24 cellular contexts compared by ENCODE assay signal in the genomic region with DNA sequence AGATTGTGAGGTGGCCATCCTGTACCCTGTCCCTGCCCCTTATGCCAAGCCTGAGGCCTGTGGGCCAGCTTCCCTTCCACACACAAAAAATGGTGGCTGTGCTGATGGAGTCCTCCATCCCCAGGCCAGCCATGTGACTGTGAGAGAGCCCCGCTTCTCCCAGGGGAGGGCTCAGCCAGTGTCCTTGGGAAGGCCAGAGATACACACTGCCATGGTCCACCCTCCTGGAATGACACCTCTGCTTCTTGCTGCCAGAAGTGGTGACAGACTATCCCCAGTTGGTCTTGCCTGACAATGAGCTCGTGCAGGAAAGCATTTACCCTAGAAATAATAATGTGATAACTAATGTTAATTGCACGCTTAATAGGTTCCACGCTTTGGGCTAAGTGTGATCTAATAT. TPM values are rescaled to one million over a fixed set of nuclear protein-coding genes. Genes with fewer than 3 reads are reported as not detected.
DNase-seq lines count a peak whose midpoint lies in the region; ATAC-seq and TF ChIP-seq lines count a peak whose summit lies in the region.
"Had no signal": no experiment of that assay in that cellular context is flagged by ENCODE, and none has a peak within 500 bp of the region (broad histone marks: within the 10 kb centered on the region; RNA-seq: fewer than 3 reads in every experiment).

No MANE protein-coding gene starts in this region.

- H3K4me3 ChIP-seq in endodermal cell (ENCODE audit: low read length) (no peak overlapping the region), right atrium auricular region (no peak overlapping the region), gastroesophageal sphincter (no peak overlapping the region)
- H3K4me3 ChIP-seq: BLaER1 treated with 17β-estradiol and CSF1 and Interleukin-3, amounts not matched to agents 10 nM and 100 nM; GM23338 had no signal

- H3K27ac Mint-ChIP-seq in endodermal cell: no peak overlapping the region
- H3K27ac Mint-ChIP-seq in stimulated activated effector memory CD8-positive, alpha-beta T cell treated with anti-CD3 and anti-CD28 coated beads, Interleukin-12 subunit alpha, Interleukin-12 subunit beta, amount 100 ng/mL, for 72 hours: peak overlapping the region; percentile 32
- H3K27ac Mint-ChIP-seq: CD8-positive, alpha-beta T cell had no signal

- no peak overlapping the region for H3K4me3 Mint-ChIP-seq in endodermal cell
- H3K4me3 Mint-ChIP-seq in stimulated activated effector memory CD8-positive, alpha-beta T cell treated with anti-CD3 and anti-CD28 coated beads, Interleukin-12 subunit alpha, Interleukin-12 subunit beta, amount 100 ng/mL, for 72 hours: no peak overlapping the region
- H3K4me3 Mint-ChIP-seq: CD8-positive, alpha-beta T cell; GM23338 had no signal

- DNase-seq in endodermal cell (peak; percentile 40), right atrium auricular region (ENCODE audit: low spot score) (no peak), A172 (ENCODE audit: low spot score) (no peak), NCI-H128 (lab: John Stamatoyannopoulos, UW; ENCODE audit: unreplicated experiment) (no peak)
- no peak for DNase-seq in stimulated activated effector memory CD8-positive, alpha-beta T cell treated with anti-CD3 and anti-CD28 coated beads, Interleukin-12 subunit alpha, Interleukin-12 subunit beta, amount 100 ng/mL, for 72 hours (ENCODE audit: low spot score in 2 of 2)
- DNase-seq: ACHN; CD8-positive, alpha-beta T cell; DMS153; HCEC 1CT; KG1; NCI-H1092; NCI-H1436 treated with DMSO at 0.1 percent for 48 hours; NCI-H2029; NCI-H226; NCI-H510A treated with DMSO at 0.1 percent for 48 hours; NCI-H748 treated with DMSO at 0.1 percent for 48 hours; NK-92 treated with Interleukin-12 subunit alpha and Interleukin-12 subunit beta, amount 100 ng/mL, for 24 hours had no signal

- 89 to 100% methylated on average over 1 to 4 of the region's 4 CpGs for WGBS in endodermal cell (ENCODE audit: insufficient coverage in 1 of 2, insufficient read length in 1 of 2), 2 experiments
- WGBS in gastroesophageal sphincter (ENCODE audit: low coverage in 1 of 2), 2 donors: 76 to 87% methylated on average over 3 of the region's 4 CpGs

- H3K9me3 ChIP-seq in endodermal cell (ENCODE audit: control insufficient read depth, low read length) (no peaks in the 10 kb centered on the region), right atrium auricular region (no peaks in the 10 kb centered on the region), gastroesophageal sphincter (no peaks in the 10 kb centered on the region)
- H3K9me3 ChIP-seq: BLaER1 treated with 17β-estradiol and CSF1 and Interleukin-3, amounts not matched to agents 10 nM and 100 nM had no signal

- H3K27ac ChIP-seq in cingulate gyrus (ENCODE audit: low read depth, low read length): peak overlapping the region; percentile 34
- no peak overlapping the region for H3K27ac ChIP-seq in endodermal cell (ENCODE audit: low read depth, low read length)
- peak overlapping the region; percentile 57 to 72 for H3K27ac ChIP-seq in right atrium auricular region
- peak overlapping the region in 1 of 4 donors; percentile 77 for H3K27ac ChIP-seq in gastroesophageal sphincter
- H3K27ac ChIP-seq: BLaER1 treated with 17β-estradiol and CSF1 and Interleukin-3, amounts not matched to agents 10 nM and 100 nM; HL-60; RWPE1 had no signal

- ATAC-seq in stimulated activated effector memory CD8-positive, alpha-beta T cell treated with anti-CD3 and anti-CD28 coated beads, Interleukin-12 subunit alpha, Interleukin-12 subunit beta, amount 100 ng/mL, for 72 hours: peak; percentile 36
- ATAC-seq in gastroesophageal sphincter: no peak
- ATAC-seq: CD8-positive, alpha-beta T cell; GM23338 had no signal

- TF ChIP-seq EP300 in gastroesophageal sphincter (IDR thresholded peaks at IDR 0.05): no peak

- H3K27me3 ChIP-seq in endodermal cell (ENCODE audit: control insufficient read depth, insufficient read depth, low read length, poor library complexity, severe bottlenecking) (no peaks in the 10 kb centered on the region), right atrium auricular region (no peaks in the 10 kb centered on the region), gastroesophageal sphincter (no peaks in the 10 kb centered on the region)
- H3K27me3 ChIP-seq: BLaER1 treated with 17β-estradiol and CSF1 and Interleukin-3, amounts not matched to agents 10 nM and 100 nM had no signal

- H3K4me1 Mint-ChIP-seq in endodermal cell: peaks cover 55% of the 10 kb centered on the region
- no peaks in the 10 kb centered on the region for H3K4me1 Mint-ChIP-seq in stimulated activated effector memory CD8-positive, alpha-beta T cell treated with anti-CD3 and anti-CD28 coated beads, Interleukin-12 subunit alpha, Interleukin-12 subunit beta, amount 100 ng/mL, for 72 hours

- H3K27me3 Mint-ChIP-seq in endodermal cell (ENCODE audit: insufficient read depth): no peaks in the 10 kb centered on the region

- no peak for TF ChIP-seq CTCF in endodermal cell (conservative IDR thresholded peaks at IDR 0.05)
- no peak for TF ChIP-seq CTCF in right atrium auricular region (IDR thresholded peaks at IDR 0.05)
- no peak for TF ChIP-seq CTCF in gastroesophageal sphincter (IDR thresholded peaks at IDR 0.05)

- TF ChIP-seq POLR2A in gastroesophageal sphincter (IDR thresholded peaks at IDR 0.05): no peak

- H3K4me1 ChIP-seq in endodermal cell (ENCODE audit: control insufficient read depth, insufficient read depth, low read length) (peaks cover 25% of the 10 kb centered on the region), right atrium auricular region (peaks cover 0 to 45% of the 10 kb centered on the region in 2 donors), gastroesophageal sphincter (peaks cover 0 to 46% (median 7%) of the 10 kb centered on the region in 3 donors)

- peaks cover 89% of the 10 kb centered on the region for H3K36me3 Mint-ChIP-seq in endodermal cell (ENCODE audit: low read depth)
- no peaks in the 10 kb centered on the region for H3K36me3 Mint-ChIP-seq in stimulated activated effector memory CD8-positive, alpha-beta T cell treated with anti-CD3 and anti-CD28 coated beads, Interleukin-12 subunit alpha, Interleukin-12 subunit beta, amount 100 ng/mL, for 72 hours
- H3K36me3 Mint-ChIP-seq: CD8-positive, alpha-beta T cell had no signal

- H3K9me3 Mint-ChIP-seq in endodermal cell: no peaks in the 10 kb centered on the region
- H3K9me3 Mint-ChIP-seq in stimulated activated effector memory CD8-positive, alpha-beta T cell treated with anti-CD3 and anti-CD28 coated beads, Interleukin-12 subunit alpha, Interleukin-12 subunit beta, amount 100 ng/mL, for 72 hours: no peaks in the 10 kb centered on the region
- H3K9me3 Mint-ChIP-seq: CD8-positive, alpha-beta T cell; GM23338 had no signal

- H3K36me3 ChIP-seq in endodermal cell (ENCODE audit: control insufficient read depth, insufficient read depth, low read length) (peaks cover 70% of the 10 kb centered on the region), right atrium auricular region (no peaks in the 10 kb centered on the region), gastroesophageal sphincter (peaks cover 0 to 51% of the 10 kb centered on the region in 2 donors)
- H3K36me3 ChIP-seq: BLaER1 treated with 17β-estradiol and CSF1 and Interleukin-3, amounts not matched to agents 10 nM and 100 nM had no signal

- H3K9ac ChIP-seq in endodermal cell (ENCODE audit: extremely low read depth, low read length, poor library complexity, severe bottlenecking): no peak overlapping the region
- H3K9ac ChIP-seq: BLaER1 treated with 17β-estradiol and CSF1 and Interleukin-3, amounts not matched to agents 10 nM and 100 nM had no signal

RNA-seq across cellular contexts. Expression of gene FAM124A, which starts 38.0 kb away (rescaled TPM):
- 10 to 100 TPM; 49.7 to 56.6 TPM for total RNA-seq in endodermal cell
- 9.0 TPM for polyA plus RNA-seq in endodermal cell (2013, experiment 1 of 2)
- polyA plus RNA-seq in endodermal cell (2013, experiment 2 of 2): 7.9 TPM
- total RNA-seq in right atrium auricular region: 1 to 10 TPM; 8.0 to 8.6 TPM
- total RNA-seq in A172 (2014; rRNA removed; shearing (Covaris generic)): 2.8 and 4.0 TPM in 2 replicates
- 10 to 100 TPM; 13.7 to 23.2 (median 15.2) TPM for total RNA-seq in gastroesophageal sphincter
- total RNA-seq: HT-29 had no signal
